20 cellular contexts compared by ENCODE assay signal in the genomic region with DNA sequence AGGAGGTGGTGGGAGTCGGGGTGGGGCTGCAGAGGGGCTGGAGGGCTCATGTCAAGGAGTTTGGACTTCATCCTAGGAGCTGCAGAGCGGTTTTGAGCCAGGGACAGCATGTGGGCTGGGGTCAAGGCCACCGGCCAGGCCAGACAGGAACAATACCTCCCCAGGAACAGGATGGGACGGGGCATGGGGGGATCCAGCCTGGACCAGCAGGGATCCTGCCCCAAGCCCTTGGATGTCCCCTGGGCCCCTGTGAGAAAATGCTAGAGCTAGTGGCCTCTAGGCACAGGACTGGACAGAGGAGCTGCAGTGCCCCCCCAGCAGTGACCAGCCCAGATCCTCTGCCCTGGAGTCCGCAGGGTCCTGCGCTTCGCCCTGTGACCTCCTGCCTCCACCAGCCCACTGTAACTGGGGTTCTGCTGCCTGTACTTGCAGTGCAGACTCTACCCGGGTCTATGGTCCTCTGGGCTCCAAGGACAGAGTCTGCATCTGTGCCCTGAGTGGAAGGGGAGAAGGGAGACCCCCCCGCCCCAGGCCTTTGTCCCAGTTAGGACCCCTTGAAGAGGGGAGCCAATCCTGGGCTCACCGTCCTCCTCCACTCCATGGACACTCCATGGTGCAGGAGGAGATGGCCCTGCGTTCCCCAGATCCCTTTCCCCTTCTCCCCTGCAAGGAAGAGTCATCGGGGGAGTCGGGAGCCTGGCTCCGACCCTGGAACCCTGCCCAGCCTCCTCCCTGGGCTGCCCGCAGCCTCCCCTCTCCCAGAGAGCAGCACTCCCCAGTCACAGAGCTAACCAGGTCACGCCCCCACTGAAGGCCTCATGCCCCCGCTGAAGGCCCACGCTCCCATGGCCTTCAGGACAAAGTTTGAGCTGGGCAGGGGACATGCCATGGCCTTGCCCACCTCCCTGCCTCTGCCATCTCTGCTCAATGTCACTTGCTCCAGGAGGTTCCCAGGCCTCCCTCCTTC.
"Had no signal": no experiment of that assay in that cellular context is flagged by ENCODE, and none has a peak within 500 bp of the region (broad histone marks: within the 10 kb centered on the region; RNA-seq: fewer than 3 reads in every experiment).

No MANE protein-coding gene starts in this region.

- H3K4me3 ChIP-seq: adrenal gland, colonic mucosa, gastroesophageal sphincter, suprapubic skin, upper lobe of left lung had no signal

- FAIRE-seq: endometrium had no signal

- H3K4me3 Mint-ChIP-seq: activated naive CD4-positive, alpha-beta T cell treated with anti-CD3 and anti-CD28 coated beads, Interleukin-2, amount 50 U/mL, for 24 hours; activated T-cell treated with anti-CD3 and anti-CD28 coated beads, Interleukin-2, amount 50 U/mL, for 24 hours; naive B cell; stimulated activated naive CD8-positive, alpha-beta T cell treated with anti-CD3 and anti-CD28 coated beads, Interleukin-15, Interleukin-2, amounts not matched to agents 100 ng/mL and 50 ng/mL, for 24 hours had no signal

- H3K9me3 ChIP-seq: adrenal gland, colonic mucosa, gastroesophageal sphincter, neutrophil, suprapubic skin, upper lobe of left lung had no signal

- H3K9me3 Mint-ChIP-seq: activated naive CD4-positive, alpha-beta T cell treated with anti-CD3 and anti-CD28 coated beads, Interleukin-2, amount 50 U/mL, for 24 hours; activated T-cell treated with anti-CD3 and anti-CD28 coated beads, Interleukin-2, amount 50 U/mL, for 24 hours; naive B cell; stimulated activated naive CD8-positive, alpha-beta T cell treated with anti-CD3 and anti-CD28 coated beads, Interleukin-15, Interleukin-2, amounts not matched to agents 100 ng/mL and 50 ng/mL, for 24 hours had no signal

- DNase-seq: activated CD4-positive, alpha-beta T cell treated with anti-CD3 and anti-CD28 coated beads, Interleukin-2, amount 50 U/mL, for 48 hours; activated CD4-positive, CD25-positive, alpha-beta regulatory T cell treated with anti-CD3 and anti-CD28 coated beads, Interleukin-2, amount 50 U/mL, for 72 hours; activated T-cell treated with anti-CD3 and anti-CD28 coated beads, Interleukin-2, amount 50 U/mL, for 24 hours; caudate nucleus; colonic mucosa; islet precursor cell; mammary epithelial cell; naive B cell; retina; stimulated activated CD4-positive, alpha-beta T cell treated with anti-CD3 and anti-CD28 coated beads, Interleukin-15, amount 100 ng/mL, for 24 hours; stimulated activated CD4-positive, alpha-beta T cell treated with anti-CD3 and anti-CD28 coated beads, Interleukin-4, amount 100 ng/mL, for 4 hours; upper lobe of left lung had no signal

- H3K36me3 ChIP-seq: adrenal gland, colonic mucosa, neutrophil, suprapubic skin had no signal

- H3K27me3 ChIP-seq: adrenal gland, colonic mucosa, gastroesophageal sphincter, neutrophil, suprapubic skin, upper lobe of left lung had no signal

- H3K27ac ChIP-seq: adrenal gland, colonic mucosa, gastroesophageal sphincter, suprapubic skin, upper lobe of left lung had no signal

- H3K27ac Mint-ChIP-seq: activated naive CD4-positive, alpha-beta T cell treated with anti-CD3 and anti-CD28 coated beads, Interleukin-2, amount 50 U/mL, for 24 hours; activated T-cell treated with anti-CD3 and anti-CD28 coated beads, Interleukin-2, amount 50 U/mL, for 24 hours; stimulated activated naive CD8-positive, alpha-beta T cell treated with anti-CD3 and anti-CD28 coated beads, Interleukin-15, Interleukin-2, amounts not matched to agents 100 ng/mL and 50 ng/mL, for 24 hours had no signal

- H3K36me3 Mint-ChIP-seq: activated naive CD4-positive, alpha-beta T cell treated with anti-CD3 and anti-CD28 coated beads, Interleukin-2, amount 50 U/mL, for 24 hours had no signal

- H3K27me3 Mint-ChIP-seq: activated naive CD4-positive, alpha-beta T cell treated with anti-CD3 and anti-CD28 coated beads, Interleukin-2, amount 50 U/mL, for 24 hours; naive B cell; stimulated activated naive CD8-positive, alpha-beta T cell treated with anti-CD3 and anti-CD28 coated beads, Interleukin-15, Interleukin-2, amounts not matched to agents 100 ng/mL and 50 ng/mL, for 24 hours had no signal

- ATAC-seq: gastroesophageal sphincter, left lobe of liver had no signal
